Comparison of ENCODE assay signal across 1 cellular context in genomic region chr12:66074561-66074960, GRCh38.
TF ChIP-seq lines count a peak whose summit lies in the region.

No MANE protein-coding gene starts in this region.

TF ChIP-seq in HepG2, 621 proteins besides CTCF, POLR2A, EP300 and RAD21 (continued from another document):
- TF ChIP-seq ARID5B (CRISPR knock-in tag; IDR thresholded peaks at IDR 0.05): peak; percentile 59
